In the genomic region with DNA sequence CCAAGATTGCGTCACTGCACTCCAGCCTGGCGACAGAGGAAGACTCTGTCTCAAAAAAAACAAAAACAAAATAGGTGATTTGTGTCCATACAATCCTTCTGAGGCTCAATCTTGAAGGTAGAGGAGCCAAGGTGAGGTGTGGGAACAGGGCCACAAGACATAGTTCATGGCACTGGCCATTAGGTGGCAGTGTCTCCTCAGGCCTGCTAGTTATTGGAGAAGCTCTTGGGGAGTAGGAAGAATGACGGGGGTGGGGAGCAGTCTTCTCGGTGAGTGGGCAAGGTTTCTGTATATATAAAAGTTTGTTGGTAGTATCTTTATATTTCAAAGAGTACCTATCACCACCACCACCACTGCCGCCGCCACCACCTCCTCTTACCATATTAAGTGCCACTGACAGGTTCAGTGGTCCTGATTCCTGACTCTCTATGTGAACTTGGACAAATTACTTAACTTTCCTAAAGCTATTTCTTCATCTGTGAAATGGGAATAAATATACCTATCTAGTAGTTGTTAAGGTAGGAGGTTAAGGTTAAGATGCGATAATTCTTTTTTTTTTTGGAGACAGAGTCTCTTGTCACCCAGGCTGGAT, we compare ENCODE assay signal across 8 cellular contexts. TPM values are rescaled to one million over a fixed set of nuclear protein-coding genes. Genes with fewer than 3 reads are reported as not detected.
DNase-seq lines count a peak whose midpoint lies in the region; ATAC-seq, FAIRE-seq and TF ChIP-seq lines count a peak whose summit lies in the region.

No MANE protein-coding gene starts in this region.

- BruUV-seq in HepG2 (replicated peaks; lab: Mats Ljungman, UMichigan): no TSS peak

- no peak overlapping the region for H3K27ac ChIP-seq in KMS-11
- H3K27ac ChIP-seq in HepG2 (ENCODE audit: extremely low read length, insufficient read depth, low read length): no peak overlapping the region

- FAIRE-seq in HepG2 (lab: Jason Lieb, UNC): peak; percentile 71

- H4K20me1 ChIP-seq in KMS-11 (ENCODE audit: insufficient read depth): 0 out of 2 replicates have a peak, but pooled peaks cover 3% of the 10 kb centered on the region
- H4K20me1 ChIP-seq in HepG2 (ENCODE audit: insufficient read depth, low read length): 0 out of 2 replicates have a peak, but pooled peaks cover 6% of the 10 kb centered on the region

- ATAC-seq in GM21786 (IDR thresholded peaks at IDR 0.05; ENCODE audit: unreplicated experiment) (peak; percentile 96), HepG2 (peak; percentile 94)

- H2AFZ ChIP-seq in KMS-11 (ENCODE audit: low read depth): no peak overlapping the region
- no peak overlapping the region for H2AFZ ChIP-seq in HepG2 (ENCODE audit: low read length)

- 75% methylated on average over 7 of the region's 7 CpGs for WGBS in HepG2 (ENCODE audit: low lambda C conversion rate)

- TF ChIP-seq POLR2A in HepG2 (IDR thresholded peaks at IDR 0.05; ENCODE audit: insufficient read depth in 1 of 2, low read depth in 2 of 2, low read length in 2 of 2): no peak

- H3K4me2 ChIP-seq in KMS-11 (no peak overlapping the region), HepG2 (ENCODE audit: low read depth, low read length) (no peak overlapping the region)

- no peak; the same call in 1 of the 2 replicates for TF ChIP-seq RAD21 in HepG2 (CRISPR knock-in tag; IDR thresholded peaks at IDR 0.05)

- TF ChIP-seq CTCF in KMS-11 (conservative IDR thresholded peaks at IDR 0.05; ENCODE audit: low read depth, low read length) (peak; percentile 75), cardiac fibroblast (IDR thresholded peaks at IDR 0.05; ENCODE audit: low read depth, low read length) (peak; percentile 93), HepG2 (CRISPR knock-in tag; IDR thresholded peaks at IDR 0.05) (peak; percentile 82)

- CTCF ChIA-PET in HepG2 (lab: Yijun Ruan, JAX; ENCODE audit: low intra/inter-chr PET ratio, low total read pairs): no interaction called here

- H3K4me1 ChIP-seq in KMS-11 (ENCODE audit: low read depth, poor library complexity, severe bottlenecking) (no peaks in the 10 kb centered on the region), HepG2 (ENCODE audit: insufficient read depth, low read length) (peaks cover 29% of the 10 kb centered on the region)

- H3K79me2 ChIP-seq in KMS-11 (ENCODE audit: insufficient read depth, low read depth) (peaks cover 11% of the 10 kb centered on the region; the same call in 1 of the 2 replicates), HepG2 (ENCODE audit: insufficient read depth, low read length) (peaks cover 28% of the 10 kb centered on the region)

- TF ChIP-seq EP300 in HepG2 (IDR thresholded peaks at IDR 0.05; ENCODE audit: low read depth in 2 of 2, low read length in 2 of 2): no peak
- no peak for TF ChIP-seq EP300 in HepG2 (CRISPR knock-in tag; IDR thresholded peaks at IDR 0.05; ENCODE audit: borderline replicate concordance)

- no peak overlapping the region for H3K4me3 ChIP-seq in KMS-11 (IDR thresholded peaks at IDR 0.05; ENCODE audit: insufficient read depth, low read depth, low read length)
- no peak overlapping the region for H3K4me3 ChIP-seq in cardiac fibroblast (replicated peaks in 1 of 2; ENCODE audit: low read depth in 2 of 2, low read length in 2 of 2)
- H3K4me3 ChIP-seq in HepG2 (replicated peaks in 1 of 3; ENCODE audit: insufficient read depth in 1 of 3, low read depth in 2 of 3, low read length in 3 of 3): no peak overlapping the region

- H3K36me3 ChIP-seq in KMS-11 (ENCODE audit: insufficient read depth) (no peaks in the 10 kb centered on the region), HepG2 (replicated peaks in 1 of 2; ENCODE audit: control insufficient read depth in 1 of 2, insufficient read depth in 2 of 2, low read length in 2 of 2) (no peaks in the 10 kb centered on the region)

- intact Hi-C loops in HepG2 (cut with micrococcal nuclease; ENCODE audit: unreplicated experiment): no loop called here

- H3K9ac ChIP-seq in KMS-11: no peak overlapping the region
- no peak overlapping the region for H3K9ac ChIP-seq in HepG2 (ENCODE audit: insufficient read depth, low read depth, low read length)

- H3K9me3 ChIP-seq in HepG2 (ENCODE audit: low read length): no peaks in the 10 kb centered on the region

- H3K27me3 ChIP-seq in KMS-11 (ENCODE audit: insufficient read depth, low read depth): no peaks in the 10 kb centered on the region
- H3K27me3 ChIP-seq in HepG2 (ENCODE audit: control insufficient read depth in 1 of 2, insufficient read depth in 2 of 2, low read length in 2 of 2): no peaks in the 10 kb centered on the region

- in situ Hi-C loops in HepG2 (cut with HindIII; ENCODE audit: extremely low pct_ligation_motif_present, low pct_unique_long_range_greater_than_20kb): no loop called here

- POLR2A ChIA-PET in HepG2 (lab: Yijun Ruan, JAX): no interaction called here

- DNase-seq in NCI-H1105 treated with DMSO at 0.1 percent for 48 hours (lab: John Stamatoyannopoulos, UW): peak; percentile 7
- no peak for DNase-seq in NCI-H1105 (lab: John Stamatoyannopoulos, UW)
- peak; percentile 52 for DNase-seq in activated CD4-positive, CD25-positive, alpha-beta regulatory T cell treated with anti-CD3 and anti-CD28 coated beads, Interleukin-2, amount 50 U/mL, for 16 hours (ENCODE audit: low read depth, low spot score)
- DNase-seq in cardiac fibroblast (ENCODE audit: low read depth in 2 of 2): peak; percentile 65 to 77
- DNase-seq in HepG2 (ENCODE audit: low spot score): peak; percentile 45
- peak; percentile 12 for DNase-seq in stimulated activated CD8-positive, alpha-beta memory T cell treated with anti-CD3 and anti-CD28 coated beads, Interleukin-15, amount 100 ng/mL, for 24 hours (ENCODE audit: low read depth)

TF ChIP-seq in HepG2, 621 proteins besides CTCF, POLR2A, EP300 and RAD21:
- TF ChIP-seq SMC3 (IDR thresholded peaks at IDR 0.05; ENCODE audit: low read length) (peak; percentile 49), ZFX (CRISPR knock-in tag; IDR thresholded peaks at IDR 0.05; ENCODE audit: low read depth) (0 out of 2 replicates have a peak, but pooled peaks have one; percentile 20), XRCC5 (optimal IDR thresholded peaks at IDR 0.05; ENCODE audit: low read length) (peak; percentile 36), TEAD3 (CRISPR knock-in tag; optimal IDR thresholded peaks at IDR 0.05; ENCODE audit: borderline replicate concordance) (peak; percentile 29), STAG1 (CRISPR knock-in tag; IDR thresholded peaks at IDR 0.05) (peak; percentile 69)
- TF ChIP-seq, protein P1, sequence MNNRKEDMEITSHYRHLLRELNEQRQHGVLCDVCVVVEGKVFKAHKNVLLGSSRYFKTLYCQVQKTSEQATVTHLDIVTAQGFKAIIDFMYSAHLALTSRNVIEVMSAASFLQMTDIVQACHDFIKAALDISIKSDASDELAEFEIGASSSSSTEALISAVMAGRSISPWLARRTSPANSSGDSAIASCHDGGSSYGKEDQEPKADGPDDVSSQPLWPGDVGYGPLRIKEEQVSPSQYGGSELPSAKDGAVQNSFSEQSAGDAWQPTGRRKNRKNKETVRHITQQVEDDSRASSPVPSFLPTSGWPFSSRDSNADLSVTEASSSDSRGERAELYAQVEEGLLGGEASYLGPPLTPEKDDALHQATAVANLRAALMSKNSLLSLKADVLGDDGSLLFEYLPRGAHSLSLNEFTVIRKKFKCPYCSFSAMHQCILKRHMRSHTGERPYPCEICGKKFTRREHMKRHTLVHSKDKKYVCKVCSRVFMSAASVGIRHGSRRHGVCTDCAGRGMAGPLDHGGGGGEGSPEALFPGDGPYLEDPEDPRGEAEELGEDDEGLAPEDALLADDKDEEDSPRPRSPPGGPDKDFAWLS (CRISPR knock-in tag; IDR thresholded peaks at IDR 0.05; ENCODE audit: borderline replicate concordance): no peak

RNA-seq across cellular contexts. Expression of a gene that starts 24.0 kb away (rescaled TPM):
- 17.2 and 17.4 TPM in 2 replicates for total RNA-seq in HepG2 (2016; rRNA removed; fragmentation: Illumina TruSeq; extraction: Trizol)
- 69.9 and 70.2 TPM in 2 replicates for total RNA-seq in HepG2 (2016; cell fraction: cytosol; rRNA removed; fragmentation: Illumina TruSeq; extraction: Trizol; ENCODE audit: low read depth)
- 16.5 and 16.8 TPM in 2 replicates for total RNA-seq in HepG2 (2016; cell fraction: insoluble cytoplasmic fraction; rRNA removed; fragmentation: Illumina TruSeq; extraction: Trizol)
- 51.3 and 63.0 TPM in 2 replicates for total RNA-seq in HepG2 (2016; cell fraction: membrane; rRNA removed; fragmentation: Illumina TruSeq; extraction: Trizol)
- 32.8 and 34.4 TPM in 2 replicates for total RNA-seq in HepG2 (2016; cell fraction: nucleus; rRNA removed; fragmentation: Illumina TruSeq; extraction: Trizol)
- 10.3 and 13.3 TPM in 2 replicates for polyA plus RNA-seq in HepG2 (2011; rRNA removed)
- polyA plus RNA-seq in HepG2 (2011; cell fraction: cytosol; rRNA removed): 5.2 and 10.1 TPM in 2 replicates
- 3.7 and 4.9 TPM in 2 replicates for polyA plus RNA-seq in HepG2 (2011; cell fraction: nucleus; rRNA removed)
- polyA plus RNA-seq in HepG2 (2012): 8.4 and 10.2 TPM in 2 replicates
- polyA plus RNA-seq in HepG2 (2016; cell fraction: cytosol; fragmentation: Illumina TruSeq; extraction: Trizol; ENCODE audit: low read depth): 2.9 and 3.1 TPM in 2 replicates
- polyA plus RNA-seq in HepG2 (2016; cell fraction: insoluble cytoplasmic fraction; fragmentation: Illumina TruSeq; extraction: Trizol; ENCODE audit: low read depth): 16.8 and 17.9 TPM in 2 replicates
- polyA plus RNA-seq in HepG2 (2016; cell fraction: membrane; fragmentation: Illumina TruSeq; extraction: Trizol; ENCODE audit: low read depth): 8.0 and 10.5 TPM in 2 replicates
- polyA plus RNA-seq in HepG2 (2016; cell fraction: nucleus; fragmentation: Illumina TruSeq; extraction: Trizol; ENCODE audit: insufficient read depth, low read depth): 12.8 and 13.0 TPM in 2 replicates
- polyA minus RNA-seq in HepG2 (2011; rRNA and poly(A)+ RNA removed; ENCODE audit: low replicate concordance): 6.3 and 10.3 TPM in 2 replicates
- 17.7 and 24.0 TPM in 2 replicates for polyA minus RNA-seq in HepG2 (2011; cell fraction: cytosol; rRNA and poly(A)+ RNA removed)
- polyA minus RNA-seq in HepG2 (2011; cell fraction: nucleus; rRNA and poly(A)+ RNA removed): 59.5 and 72.5 TPM in 2 replicates
